ENCODE assay signal across 8 cellular contexts in the genomic region with DNA sequence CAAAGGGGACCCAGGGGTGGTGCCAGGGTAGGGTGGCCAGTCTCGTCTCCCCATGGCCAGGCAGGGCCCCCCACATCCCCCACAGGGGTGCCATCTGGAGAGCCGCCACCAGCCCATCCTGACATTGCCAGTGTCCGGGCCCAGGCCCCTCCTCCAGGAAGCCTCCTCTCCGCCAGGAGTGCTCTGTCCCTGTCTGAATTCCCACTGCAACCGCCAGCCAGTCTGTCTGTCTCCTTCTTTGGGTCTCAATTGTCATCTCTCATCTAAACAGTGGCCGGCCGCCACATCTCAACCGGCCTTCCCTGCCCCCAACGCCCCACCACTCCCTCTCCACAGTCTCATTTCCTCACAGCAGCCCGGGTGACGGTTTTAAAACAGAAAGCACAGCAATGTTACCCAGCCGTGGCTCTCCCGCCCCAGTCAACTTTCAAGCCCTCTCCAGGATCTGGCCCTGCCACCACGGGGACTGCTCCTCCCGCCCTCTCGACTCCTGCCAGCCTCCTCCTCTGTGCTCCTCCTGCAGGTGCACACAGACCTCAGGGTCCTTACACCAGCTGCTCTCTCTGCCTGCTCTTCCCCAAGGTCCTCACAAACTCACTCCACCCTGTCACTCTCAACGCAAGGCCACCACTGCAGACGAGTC. TPM values are rescaled to one million over a fixed set of nuclear protein-coding genes. Genes with fewer than 3 reads are reported as not detected.
DNase-seq lines count a peak whose midpoint lies in the region; ATAC-seq and TF ChIP-seq lines count a peak whose summit lies in the region.

No MANE protein-coding gene starts in this region.

- H3K9me3 ChIP-seq in Caco-2: no peaks in the 10 kb centered on the region

- intact Hi-C loops in Caco-2 (cut with micrococcal nuclease; ENCODE audit: unreplicated experiment): no loop called here

- peak overlapping the region; percentile 91 for H3K27ac Mint-ChIP-seq in activated naive CD8-positive, alpha-beta T cell treated with anti-CD3 and anti-CD28 coated beads, Interleukin-2, amount 50 U/mL, for 24 hours
- H3K27ac Mint-ChIP-seq in naive B cell (peak overlapping the region; percentile 97 to 100 (median 100)), Caco-2 (ENCODE audit: unreplicated experiment) (no peak overlapping the region)

- ATAC-seq in HG02981 (IDR thresholded peaks at IDR 0.05; ENCODE audit: unreplicated experiment) (peak; percentile 34), naive B cell (ENCODE audit: low read depth in 2 of 2) (peak; percentile 33 to 37), HG03469 (IDR thresholded peaks at IDR 0.05; ENCODE audit: unreplicated experiment) (no peak)
- no peak for ATAC-seq in activated naive CD8-positive, alpha-beta T cell treated with anti-CD3 and anti-CD28 coated beads, Interleukin-2, amount 50 U/mL, for 24 hours

- BruUV-seq in Caco-2 (replicated peaks; lab: Mats Ljungman, UMichigan): no TSS peak

- no peaks in the 10 kb centered on the region for H3K4me1 ChIP-seq in Caco-2

- no peaks in the 10 kb centered on the region for H3K27me3 ChIP-seq in Caco-2 (replicated peaks; ENCODE audit: control insufficient read depth, insufficient read depth, low read length)

- H3K4me3 Mint-ChIP-seq in activated naive CD8-positive, alpha-beta T cell treated with anti-CD3 and anti-CD28 coated beads, Interleukin-2, amount 50 U/mL, for 24 hours: peak overlapping the region; percentile 73
- peak overlapping the region; percentile 83 to 95 (median 90) for H3K4me3 Mint-ChIP-seq in naive B cell
- no peak overlapping the region for H3K4me3 Mint-ChIP-seq in Caco-2 (ENCODE audit: unreplicated experiment)

- no peak for TF ChIP-seq CTCF in Caco-2 (IDR thresholded peaks at IDR 0.05; ENCODE audit: insufficient read depth in 1 of 2, low read depth in 1 of 2, low read length in 1 of 2, severe bottlenecking in 1 of 2, unreplicated experiment in 1 of 2)

- H3K4me3 ChIP-seq in Caco-2 (ENCODE audit: low read depth, low read length): no peak overlapping the region

- no peaks in the 10 kb centered on the region for H3K36me3 ChIP-seq in Caco-2 (ENCODE audit: control insufficient read depth, insufficient read depth, low read length)

- H3K27me3 Mint-ChIP-seq in activated naive CD8-positive, alpha-beta T cell treated with anti-CD3 and anti-CD28 coated beads, Interleukin-2, amount 50 U/mL, for 24 hours: no peaks in the 10 kb centered on the region
- H3K27me3 Mint-ChIP-seq in naive B cell: no peaks in the 10 kb centered on the region
- H3K27me3 Mint-ChIP-seq in Caco-2 (ENCODE audit: insufficient read depth, unreplicated experiment): peaks cover 3% of the 10 kb centered on the region

- CTCF ChIA-PET in Caco-2 (lab: Charles Lee): no interaction called here

- POLR2A ChIA-PET in Caco-2 (lab: Charles Lee): no interaction called here

- H3K4me1 Mint-ChIP-seq in activated naive CD8-positive, alpha-beta T cell treated with anti-CD3 and anti-CD28 coated beads, Interleukin-2, amount 50 U/mL, for 24 hours: peaks cover 73% of the 10 kb centered on the region
- H3K4me1 Mint-ChIP-seq in naive B cell (peaks cover 59 to 95% (median 93%) of the 10 kb centered on the region in 3 donors), Caco-2 (ENCODE audit: low read depth, unreplicated experiment) (no peaks in the 10 kb centered on the region)

- DNase-seq in NCI-H2196 treated with DMSO at 0.1 percent for 48 hours (lab: John Stamatoyannopoulos, UW; ENCODE audit: unreplicated experiment): peak; percentile 20
- no peak for DNase-seq in NCI-H2196 (lab: John Stamatoyannopoulos, UW; ENCODE audit: unreplicated experiment)
- peak; percentile 79 for DNase-seq in NOMO-1 treated with dmso at 0.1 percent for 144 hours (lab: John Stamatoyannopoulos, UW; ENCODE audit: unreplicated experiment)
- DNase-seq in activated naive CD8-positive, alpha-beta T cell treated with anti-CD3 and anti-CD28 coated beads, Interleukin-2, amount 50 U/mL, for 24 hours: peak; percentile 61
- DNase-seq in naive B cell: peak; percentile 89
- DNase-seq in Caco-2: no peak

- no peaks in the 10 kb centered on the region for H3K9me3 Mint-ChIP-seq in activated naive CD8-positive, alpha-beta T cell treated with anti-CD3 and anti-CD28 coated beads, Interleukin-2, amount 50 U/mL, for 24 hours
- H3K9me3 Mint-ChIP-seq in naive B cell (no peaks in the 10 kb centered on the region), Caco-2 (ENCODE audit: unreplicated experiment) (no peaks in the 10 kb centered on the region)

- H3K36me3 Mint-ChIP-seq in activated naive CD8-positive, alpha-beta T cell treated with anti-CD3 and anti-CD28 coated beads, Interleukin-2, amount 50 U/mL, for 24 hours (ENCODE audit: low read depth): peaks cover 3% of the 10 kb centered on the region
- H3K36me3 Mint-ChIP-seq in naive B cell (peaks cover 9 to 10% of the 10 kb centered on the region in 2 donors), Caco-2 (ENCODE audit: insufficient read depth, unreplicated experiment) (no peaks in the 10 kb centered on the region)

RNA-seq across cellular contexts. Expression of a gene that starts 57.0 kb away (rescaled TPM):
- 10 to 100 TPM; 14.6 to 73.4 (median 36.9) TPM for polyA plus RNA-seq in naive B cell (ENCODE audit: low read depth in 6 of 6)
- 33.7 and 40.0 TPM in 2 replicates for total RNA-seq in Caco-2 (2022)

Comparison
In these comparisons a context has a peak if more than half of its experiments do, and no peak if none do; other contexts are left out.
1. DNase-seq: peak in NCI-H2196 treated with DMSO at 0.1 percent for 48 hours (single experiment), NOMO-1 treated with dmso at 0.1 percent for 144 hours (single experiment), activated naive CD8-positive, alpha-beta T cell treated with anti-CD3 and anti-CD28 coated beads, Interleukin-2, amount 50 U/mL, for 24 hours (single experiment) and naive B cell (single experiment); none in NCI-H2196 (single experiment) and Caco-2 (0 of 2).
2. ATAC-seq: peak in HG02981 (single experiment) and naive B cell (2 of 2); none in activated naive CD8-positive, alpha-beta T cell treated with anti-CD3 and anti-CD28 coated beads, Interleukin-2, amount 50 U/mL, for 24 hours (single experiment) and HG03469 (single experiment).